24 cellular contexts compared by ENCODE assay signal in the genomic region with DNA sequence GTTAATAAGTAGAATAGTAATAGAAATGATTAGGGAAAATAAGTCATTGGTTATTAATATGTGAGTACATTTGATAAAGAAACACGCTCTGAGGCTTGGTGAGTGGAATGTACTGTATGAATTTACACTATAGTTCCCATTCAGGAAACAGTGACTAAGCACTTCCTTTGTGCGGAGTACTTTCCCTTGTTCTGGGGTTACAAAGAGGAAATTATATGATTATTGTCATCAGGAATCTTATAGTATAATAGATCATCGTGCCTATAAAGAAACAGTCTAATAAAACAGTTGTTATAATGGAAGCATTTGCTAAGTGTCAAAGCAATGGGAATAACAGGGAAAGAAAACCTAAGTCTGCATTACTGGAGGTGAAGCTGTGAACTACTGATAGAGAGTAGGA.
A peak's percentile ranks its signal among the peaks of the same experiment; 100 is the strongest.
DNase-seq lines count a peak whose midpoint lies in the region; FAIRE-seq and TF ChIP-seq lines count a peak whose summit lies in the region.
"Had no signal": no experiment of that assay in that cellular context is flagged by ENCODE, and none has a peak within 500 bp of the region (broad histone marks: within the 10 kb centered on the region; RNA-seq: fewer than 3 reads in every experiment).

No MANE protein-coding gene starts in this region.

- no peaks in the 10 kb centered on the region for H3K9me3 ChIP-seq in breast epithelium
- no peaks in the 10 kb centered on the region for H3K9me3 ChIP-seq in astrocyte (ENCODE audit: insufficient read depth, low read depth, low read length)
- no peaks in the 10 kb centered on the region for H3K9me3 ChIP-seq in H9 (ENCODE audit: control insufficient read depth, low read depth, low read length)
- H3K9me3 ChIP-seq: mucosa of descending colon, neutrophil, tibial artery had no signal

- no peaks in the 10 kb centered on the region for H4K20me1 ChIP-seq in astrocyte (ENCODE audit: insufficient read depth, low read length)
- H4K20me1 ChIP-seq in H9 (ENCODE audit: control insufficient read depth, insufficient read depth, insufficient read length) = no peaks in the 10 kb centered on the region

- no peak overlapping the region for H3K23ac ChIP-seq in H9 (ENCODE audit: insufficient read length, low read depth, low read length)

- DNase-seq in MCF 10A (ENCODE audit: unreplicated experiment) = peak; percentile 15
- DNase-seq in breast epithelium (ENCODE audit: low spot score in 2 of 2) = no peak
- DNase-seq in astrocyte (ENCODE audit: low read depth) = peak; percentile 40
- peak; percentile 39 for DNase-seq in fibroblast of the aortic adventitia (ENCODE audit: low read depth)
- DNase-seq in NCI-H1694 treated with DMSO at 0.1 percent for 48 hours (lab: John Stamatoyannopoulos, UW) = no peak
- no peak for DNase-seq in NCI-H345 treated with DMSO at 0.1 percent for 48 hours (lab: John Stamatoyannopoulos, UW; ENCODE audit: unreplicated experiment)
- DNase-seq in H9 = no peak
- no peak for DNase-seq in activated CD4-positive, alpha-beta T cell treated with anti-CD3 and anti-CD28 coated beads for 48 hours
- DNase-seq: activated CD4-positive, alpha-beta T cell treated with anti-CD3 and anti-CD28 coated beads for 4 hours; activated effector memory CD4-positive, alpha-beta T cell treated with anti-CD3 and anti-CD28 coated beads, Interleukin-2, amount 50 U/mL, for 16 hours; mucosa of descending colon; NCI-H1092 treated with DMSO at 0.1 percent for 48 hours; NCI-H2107; NCI-H82; retina; stimulated activated CD4-positive, alpha-beta T cell treated with anti-CD3 and anti-CD28 coated beads, Interleukin-15, amount 100 ng/mL, for 24 hours; tibial artery had no signal

- H3K27ac ChIP-seq in breast epithelium (no peak overlapping the region), astrocyte (ENCODE audit: low read depth, low read length) (no peak overlapping the region), H9 (ENCODE audit: insufficient read length, low read depth, low read length) (no peak overlapping the region)
- H3K27ac ChIP-seq: HL-60, KMS-11, neutrophil, tibial artery had no signal

- no peak overlapping the region for H4K8ac ChIP-seq in H9 (replicated peaks; ENCODE audit: insufficient read length, low read depth, low read length)

- H3K56ac ChIP-seq in H9 (ENCODE audit: insufficient read length, low read depth, low read length) = no peak overlapping the region

- no CpG with 5 or more reads among the region's 3 CpGs for WGBS in H9 (ENCODE audit: extremely low coverage, insufficient read length, low lambda C conversion rate)

- H3K79me1 ChIP-seq in H9 (ENCODE audit: insufficient read depth, low read depth, low read length, poor library complexity, severe bottlenecking) = no peaks in the 10 kb centered on the region

- POLR2A ChIA-PET in MCF 10A (lab: Yijun Ruan, JAX) = no interaction called here

- peaks cover 0 to 14% of the 10 kb centered on the region in 2 donors for H3K27me3 ChIP-seq in breast epithelium
- H3K27me3 ChIP-seq in astrocyte (ENCODE audit: insufficient read depth, low read length) = no peaks in the 10 kb centered on the region
- H3K27me3 ChIP-seq in H9 (ENCODE audit: insufficient read depth, low read length) = no peaks in the 10 kb centered on the region
- H3K27me3 ChIP-seq: neutrophil, tibial artery had no signal

- H3K79me2 ChIP-seq in astrocyte (ENCODE audit: insufficient read depth, low read length) = no peaks in the 10 kb centered on the region
- H3K79me2 ChIP-seq in H9 (ENCODE audit: insufficient read depth, low read length) = no peaks in the 10 kb centered on the region

- H2BK120ac ChIP-seq in H9 (ENCODE audit: low read depth, low read length, poor library complexity, severe bottlenecking) = no peak overlapping the region

- BruUV-seq in MCF 10A (replicated peaks; lab: Mats Ljungman, UMichigan) = no TSS peak

- no peak overlapping the region for H3K18ac ChIP-seq in H9 (ENCODE audit: insufficient read length, low read depth, low read length)

- peaks cover 40% of the 10 kb centered on the region for H3K27me3 Mint-ChIP-seq in MCF 10A (ENCODE audit: insufficient read depth, unreplicated experiment)
- H3K27me3 Mint-ChIP-seq in astrocyte (ENCODE audit: low read depth, unreplicated experiment) = no peaks in the 10 kb centered on the region
- H3K27me3 Mint-ChIP-seq in H9 (ENCODE audit: low read depth) = no peaks in the 10 kb centered on the region

- no peak overlapping the region for H3K4me3 Mint-ChIP-seq in MCF 10A (ENCODE audit: unreplicated experiment)
- H3K4me3 Mint-ChIP-seq in astrocyte (ENCODE audit: unreplicated experiment) = no peak overlapping the region
- no peak overlapping the region for H3K4me3 Mint-ChIP-seq in H9
- H3K4me3 Mint-ChIP-seq: CD14-positive monocyte; stimulated activated effector memory CD8-positive, alpha-beta T cell treated with anti-CD3 and anti-CD28 coated beads, Interleukin-12 subunit alpha, Interleukin-12 subunit beta, amount 100 ng/mL, for 72 hours had no signal

- H3K4me2 ChIP-seq in astrocyte (ENCODE audit: low read length) (peak overlapping the region; percentile 46), H9 (ENCODE audit: insufficient read depth, insufficient read length, low read length) (no peak overlapping the region)
- H3K4me2 ChIP-seq: KMS-11 had no signal

- H3K36me3 Mint-ChIP-seq in MCF 10A (ENCODE audit: insufficient read depth, unreplicated experiment) = no peaks in the 10 kb centered on the region
- H3K36me3 Mint-ChIP-seq in astrocyte (ENCODE audit: low read depth, unreplicated experiment) = no peaks in the 10 kb centered on the region
- peaks cover 0 to 12% (median 4%) of the 10 kb centered on the region in 3 experiments; a peak in 2 of 7 replicates for H3K36me3 Mint-ChIP-seq in H9 (ENCODE audit: insufficient read depth in 1 of 3, low read depth in 3 of 3)
- H3K36me3 Mint-ChIP-seq: stimulated activated effector memory CD8-positive, alpha-beta T cell treated with anti-CD3 and anti-CD28 coated beads, Interleukin-12 subunit alpha, Interleukin-12 subunit beta, amount 100 ng/mL, for 72 hours had no signal

- no peak overlapping the region for H3T11ph ChIP-seq in H9 (ENCODE audit: low read length)

- H2BK15ac ChIP-seq in H9 (ENCODE audit: low read depth, low read length) = no peak overlapping the region

- no peak overlapping the region for H2BK12ac ChIP-seq in H9 (ENCODE audit: insufficient read length, low read depth, low read length)

- intact Hi-C loops in MCF 10A (cut with micrococcal nuclease) (no loop called here), breast epithelium (cut with DNase I; ENCODE audit: low total_unique reads) (no loop called here)

- no peak overlapping the region for H2BK5ac ChIP-seq in H9 (ENCODE audit: insufficient read length, low read length)

- peaks cover 3% of the 10 kb centered on the region for H3K23me2 ChIP-seq in H9 (ENCODE audit: insufficient read length, low read depth, low read length, poor library complexity, severe bottlenecking)

- H3K14ac ChIP-seq in H9 (ENCODE audit: insufficient read depth, low read length) = no peak overlapping the region

- no peak overlapping the region for H4K91ac ChIP-seq in H9 (ENCODE audit: insufficient read length, low read depth, low read length)

- H3K4me1 Mint-ChIP-seq in MCF 10A (ENCODE audit: insufficient read depth, unreplicated experiment) = no peaks in the 10 kb centered on the region
- no peaks in the 10 kb centered on the region for H3K4me1 Mint-ChIP-seq in astrocyte (ENCODE audit: low read depth, unreplicated experiment)
- peaks cover 12% of the 10 kb centered on the region in 2 experiments for H3K4me1 Mint-ChIP-seq in H9
- H3K4me1 Mint-ChIP-seq: stimulated activated effector memory CD8-positive, alpha-beta T cell treated with anti-CD3 and anti-CD28 coated beads, Interleukin-12 subunit alpha, Interleukin-12 subunit beta, amount 100 ng/mL, for 72 hours had no signal

- H3K4me1 ChIP-seq in breast epithelium = no peaks in the 10 kb centered on the region
- H3K4me1 ChIP-seq in astrocyte (ENCODE audit: insufficient read depth, low read length) = no peaks in the 10 kb centered on the region
- no peaks in the 10 kb centered on the region for H3K4me1 ChIP-seq in H9 (ENCODE audit: insufficient read depth, low read length)
- H3K4me1 ChIP-seq: tibial artery had no signal

- FAIRE-seq in astrocyte (lab: Jason Lieb, UNC) = no peak
- FAIRE-seq: H1, TTC549 had no signal

- no peak overlapping the region for H3K4ac ChIP-seq in H9 (ENCODE audit: low read depth, low read length)

- CTCF ChIA-PET in MCF 10A (lab: Yijun Ruan, JAX) = interaction anchor here (0.5 kb wide), 1 partner anchor 249 kb away, joined by 3 read pairs; no protein-coding TSS in a partner anchor

- H3K4me3 ChIP-seq in breast epithelium (no peak overlapping the region), astrocyte (ENCODE audit: insufficient read depth, low read depth, low read length) (no peak overlapping the region), fibroblast of the aortic adventitia (ENCODE audit: low read depth, low read length) (no peak overlapping the region)
- H3K4me3 ChIP-seq: mucosa of descending colon, tibial artery had no signal

- TF ChIP-seq CTCF in MCF 10A (IDR thresholded peaks at IDR 0.05; ENCODE audit: unreplicated experiment) (no peak), breast epithelium (IDR thresholded peaks at IDR 0.05) (no peak), astrocyte (IDR thresholded peaks at IDR 0.05; ENCODE audit: insufficient read depth, low read depth, low read length) (no peak), fibroblast of the aortic adventitia (IDR thresholded peaks at IDR 0.05; ENCODE audit: insufficient read depth, low read length) (no peak), H9 (conservative IDR thresholded peaks at IDR 0.05) (no peak)

- H3K36me3 ChIP-seq in breast epithelium (no peaks in the 10 kb centered on the region), astrocyte (ENCODE audit: insufficient read depth, low read length) (no peaks in the 10 kb centered on the region)
- H3K36me3 ChIP-seq: neutrophil, tibial artery had no signal

- no peak overlapping the region for H4K5ac ChIP-seq in H9 (ENCODE audit: insufficient read length, low read depth, low read length)

- no peak overlapping the region for H2AK5ac ChIP-seq in H9 (ENCODE audit: insufficient read length, low read length)

- H3K27ac Mint-ChIP-seq in MCF 10A (ENCODE audit: low read depth, unreplicated experiment) (no peak overlapping the region), astrocyte (ENCODE audit: unreplicated experiment) (no peak overlapping the region), H9 (no peak overlapping the region)
- H3K27ac Mint-ChIP-seq: CD14-positive monocyte; stimulated activated effector memory CD8-positive, alpha-beta T cell treated with anti-CD3 and anti-CD28 coated beads, Interleukin-12 subunit alpha, Interleukin-12 subunit beta, amount 100 ng/mL, for 72 hours had no signal

- TF ChIP-seq POLR2A in breast epithelium (IDR thresholded peaks at IDR 0.05) = no peak

- H2AFZ ChIP-seq in astrocyte (ENCODE audit: low read depth, low read length) (no peak overlapping the region), H9 (ENCODE audit: low read length) (no peak overlapping the region)

- H3K9me3 Mint-ChIP-seq in MCF 10A (ENCODE audit: unreplicated experiment) (no peaks in the 10 kb centered on the region), astrocyte (ENCODE audit: unreplicated experiment) (no peaks in the 10 kb centered on the region), H9 (no peaks in the 10 kb centered on the region; a peak in 1 of 5 replicates)
- H3K9me3 Mint-ChIP-seq: stimulated activated effector memory CD8-positive, alpha-beta T cell treated with anti-CD3 and anti-CD28 coated beads, Interleukin-12 subunit alpha, Interleukin-12 subunit beta, amount 100 ng/mL, for 72 hours had no signal

- no peak overlapping the region for H2BK20ac ChIP-seq in H9 (ENCODE audit: low read depth, low read length, poor library complexity, severe bottlenecking)

- H3K9ac ChIP-seq in astrocyte (ENCODE audit: low read length) = no peak overlapping the region
- no peak overlapping the region for H3K9ac ChIP-seq in H9 (ENCODE audit: extremely low read depth, insufficient read length, low read length)
- H3K9ac ChIP-seq: KMS-11 had no signal

Comparison
In these comparisons a context has a peak if more than half of its experiments do, and no peak if none do; other contexts are left out.
1. DNase-seq: peak in MCF 10A (single experiment), astrocyte (single experiment) and fibroblast of the aortic adventitia (single experiment); none in breast epithelium (0 of 2), NCI-H1694 treated with DMSO at 0.1 percent for 48 hours (single experiment), NCI-H345 treated with DMSO at 0.1 percent for 48 hours (single experiment), H9 (single experiment) and activated CD4-positive, alpha-beta T cell treated with anti-CD3 and anti-CD28 coated beads for 48 hours (single experiment).